17 cellular contexts compared by ENCODE assay signal in genomic region chr6:16097382-16098171, GRCh38.
DNase-seq lines count a peak whose midpoint lies in the region; ATAC-seq lines count a peak whose summit lies in the region.
"Had no signal": no experiment of that assay in that cellular context is flagged by ENCODE, and none has a peak within 500 bp of the region (broad histone marks: within the 10 kb centered on the region; RNA-seq: fewer than 3 reads in every experiment).

No MANE protein-coding gene starts in this region.

- DNase-seq in central memory CD8-positive, alpha-beta T cell (ENCODE audit: low spot score in 2 of 2) = no peak
- DNase-seq in effector memory CD8-positive, alpha-beta T cell = no peak
- DNase-seq in EL = no peak
- DNase-seq: BE2C; brain microvascular endothelial cell; DMS153; kidney glomerular epithelial cell; mucosa of descending colon; NCI-H187; NCI-H524; ovary; stimulated activated naive CD4-positive, alpha-beta T cell had no signal

- ATAC-seq in GM18498 (IDR thresholded peaks at IDR 0.05; ENCODE audit: unreplicated experiment) (peak; percentile 89), GM19351 (IDR thresholded peaks at IDR 0.05; ENCODE audit: unreplicated experiment) (peak; percentile 83), HG03097 (IDR thresholded peaks at IDR 0.05; ENCODE audit: low FRiP score, unreplicated experiment) (peak; percentile 50), HG03520 (IDR thresholded peaks at IDR 0.05; ENCODE audit: unreplicated experiment) (no peak)
- no peak for ATAC-seq in central memory CD8-positive, alpha-beta T cell (replicated peaks; ENCODE audit: extremely low read depth, poor library complexity, severe bottlenecking)
- no peak for ATAC-seq in effector memory CD8-positive, alpha-beta T cell (replicated peaks)
- ATAC-seq: mucosa of descending colon had no signal

- H3K27ac Mint-ChIP-seq in central memory CD8-positive, alpha-beta T cell (ENCODE audit: low read depth) = peak overlapping the region; percentile 13
- H3K27ac Mint-ChIP-seq in effector memory CD8-positive, alpha-beta T cell = no peak overlapping the region
- H3K27ac Mint-ChIP-seq: activated naive CD4-positive, alpha-beta T cell treated with anti-CD3 and anti-CD28 coated beads, Interleukin-2, amount 50 U/mL, for 24 hours had no signal

- no peak overlapping the region for H3K4me3 Mint-ChIP-seq in central memory CD8-positive, alpha-beta T cell
- H3K4me3 Mint-ChIP-seq in effector memory CD8-positive, alpha-beta T cell = no peak overlapping the region
- H3K4me3 Mint-ChIP-seq: activated naive CD4-positive, alpha-beta T cell treated with anti-CD3 and anti-CD28 coated beads, Interleukin-2, amount 50 U/mL, for 24 hours had no signal

- no peaks in the 10 kb centered on the region for H3K27me3 Mint-ChIP-seq in central memory CD8-positive, alpha-beta T cell
- peaks cover 0 to 9% of the 10 kb centered on the region in 2 donors for H3K27me3 Mint-ChIP-seq in effector memory CD8-positive, alpha-beta T cell

- H3K36me3 Mint-ChIP-seq in central memory CD8-positive, alpha-beta T cell (ENCODE audit: insufficient read depth) = no peaks in the 10 kb centered on the region
- H3K36me3 Mint-ChIP-seq in effector memory CD8-positive, alpha-beta T cell (ENCODE audit: insufficient read depth) = peaks cover 3% of the 10 kb centered on the region
- H3K36me3 Mint-ChIP-seq: activated naive CD4-positive, alpha-beta T cell treated with anti-CD3 and anti-CD28 coated beads, Interleukin-2, amount 50 U/mL, for 24 hours had no signal

- peaks cover 7% of the 10 kb centered on the region for H3K4me1 Mint-ChIP-seq in central memory CD8-positive, alpha-beta T cell
- H3K4me1 Mint-ChIP-seq in effector memory CD8-positive, alpha-beta T cell (ENCODE audit: low read depth in 2 of 2) = peaks cover 0 to 4% of the 10 kb centered on the region in 2 donors
- H3K4me1 Mint-ChIP-seq: activated naive CD4-positive, alpha-beta T cell treated with anti-CD3 and anti-CD28 coated beads, Interleukin-2, amount 50 U/mL, for 24 hours had no signal

- H3K9me3 Mint-ChIP-seq in central memory CD8-positive, alpha-beta T cell = peaks cover 6% of the 10 kb centered on the region
- peaks cover 3 to 13% of the 10 kb centered on the region in 2 donors for H3K9me3 Mint-ChIP-seq in effector memory CD8-positive, alpha-beta T cell
- H3K9me3 Mint-ChIP-seq: activated naive CD4-positive, alpha-beta T cell treated with anti-CD3 and anti-CD28 coated beads, Interleukin-2, amount 50 U/mL, for 24 hours had no signal

Comparison
In these comparisons a context has a peak if more than half of its experiments do, and no peak if none do; other contexts are left out.
1. ATAC-seq: peak in GM18498 (single experiment), GM19351 (single experiment) and HG03097 (single experiment); none in central memory CD8-positive, alpha-beta T cell (single experiment), HG03520 (single experiment) and effector memory CD8-positive, alpha-beta T cell (single experiment).